Comparison of ENCODE assay signal across 8 cellular contexts in genomic region chr11:48001438-48002021, GRCh38. TPM values are rescaled to one million over a fixed set of nuclear protein-coding genes. Genes with fewer than 3 reads are reported as not detected.
DNase-seq lines count a peak whose midpoint lies in the region; ATAC-seq, FAIRE-seq and TF ChIP-seq lines count a peak whose summit lies in the region.

No MANE protein-coding gene starts in this region.

- no peak overlapping the region for H3K4me3 ChIP-seq in endothelial cell of umbilical vein (replicated peaks in 1 of 3; ENCODE audit: insufficient read depth in 1 of 3, low read depth in 1 of 3, low read length in 3 of 3)

- H3K27ac ChIP-seq in endothelial cell of umbilical vein (ENCODE audit: insufficient read depth, low read depth, low read length): no peak overlapping the region

- H3K27ac Mint-ChIP-seq in activated CD4-positive, alpha-beta T cell treated with anti-CD3 and anti-CD28 coated beads, Interleukin-2, amount 10 ng/mL, durations not matched to agents 24 days and 14 days: peak overlapping the region; percentile 99
- H3K27ac Mint-ChIP-seq in glutamatergic neuron (ENCODE audit: unreplicated experiment): no peak overlapping the region

- no TSS peak for BruUV-seq in endothelial cell of umbilical vein (replicated peaks; lab: Mats Ljungman, UMichigan)

- DNase-seq in activated gamma-delta T cell treated with Interleukin-2 at 50 U/mL for 16 hours: peak; percentile 83
- no peak for DNase-seq in activated gamma-delta T cell (lab: John Stamatoyannopoulos, UW)
- peak; percentile 96 for DNase-seq in activated CD4-positive, alpha-beta T cell treated with anti-CD3 and anti-CD28 coated beads, Interleukin-2, amount 10 ng/mL, durations not matched to agents 24 days and 14 days
- peak; percentile 25 for DNase-seq in endothelial cell of umbilical vein (ENCODE audit: low read depth, low spot score)
- peak in 2 of 3 donors; percentile 68 to 76 for DNase-seq in stimulated activated CD4-positive, alpha-beta T cell treated with anti-CD3 and anti-CD28 coated beads, Interleukin-12 subunit alpha, Interleukin-12 subunit beta, amount 100 ng/mL, for 48 hours (ENCODE audit: low read depth in 2 of 3, low spot score in 1 of 3)
- DNase-seq in glutamatergic neuron: no peak
- DNase-seq in HuH-7.5 (ENCODE audit: low spot score): no peak

- CTCF ChIA-PET in endothelial cell of umbilical vein (lab: Charles Lee): interaction anchor here (0.6 to 1.3 kb wide), 3 partner anchors 18 to 108 kb away, joined by 3 to 4 read pairs (median 3); no protein-coding TSS in a partner anchor

- no peaks in the 10 kb centered on the region for H3K27me3 Mint-ChIP-seq in activated CD4-positive, alpha-beta T cell treated with anti-CD3 and anti-CD28 coated beads, Interleukin-2, amount 10 ng/mL, durations not matched to agents 24 days and 14 days
- H3K27me3 Mint-ChIP-seq in glutamatergic neuron (ENCODE audit: unreplicated experiment): peaks cover 7% of the 10 kb centered on the region

- H3K4me1 ChIP-seq in endothelial cell of umbilical vein (ENCODE audit: control insufficient read depth, extremely low read depth, insufficient read depth, low read length): no peaks in the 10 kb centered on the region

- H4K20me1 ChIP-seq in endothelial cell of umbilical vein (replicated peaks; ENCODE audit: control insufficient read depth, extremely low read depth, insufficient read depth, low read length): no peaks in the 10 kb centered on the region

- TF ChIP-seq POLR2A in endothelial cell of umbilical vein (IDR thresholded peaks at IDR 0.05; ENCODE audit: low read depth, low read length): no peak

- peak; percentile 60 for ATAC-seq in HG03439 (IDR thresholded peaks at IDR 0.05; ENCODE audit: unreplicated experiment)

- H3K27me3 ChIP-seq in endothelial cell of umbilical vein (ENCODE audit: control insufficient read depth in 2 of 2, insufficient read depth in 2 of 2, low read length in 2 of 2): no peaks in the 10 kb centered on the region

- no peaks in the 10 kb centered on the region for H3K9me3 Mint-ChIP-seq in activated CD4-positive, alpha-beta T cell treated with anti-CD3 and anti-CD28 coated beads, Interleukin-2, amount 10 ng/mL, durations not matched to agents 24 days and 14 days
- peaks cover 2% of the 10 kb centered on the region for H3K9me3 Mint-ChIP-seq in glutamatergic neuron (ENCODE audit: unreplicated experiment)

- H2AFZ ChIP-seq in endothelial cell of umbilical vein (ENCODE audit: low read depth, low read length): no peak overlapping the region

- no peaks in the 10 kb centered on the region for H3K36me3 ChIP-seq in endothelial cell of umbilical vein (ENCODE audit: control insufficient read depth in 2 of 2, extremely low read depth in 1 of 2, insufficient read depth in 2 of 2, low read length in 2 of 2)

- no peaks in the 10 kb centered on the region for H3K79me2 ChIP-seq in endothelial cell of umbilical vein (ENCODE audit: control insufficient read depth, insufficient read depth, low read length)

- TF ChIP-seq CTCF in endothelial cell of umbilical vein (IDR thresholded peaks at IDR 0.05; ENCODE audit: extremely low read depth in 1 of 2, insufficient read depth in 1 of 2, low read depth in 1 of 2, low read length in 2 of 2) (no peak), glutamatergic neuron (IDR thresholded peaks at IDR 0.05; ENCODE audit: partially characterized antibody, unreplicated experiment) (no peak)

- intact Hi-C loops in activated CD4-positive, alpha-beta T cell treated with anti-CD3 and anti-CD28 coated beads, Interleukin-2, amount 10 ng/mL, durations not matched to agents 24 days and 14 days (cut with micrococcal nuclease): loop anchor here (1.0 to 10.0 kb wide), 7 partner anchors 8 to 337 kb away; partner anchors contain the start of gene FNBP4
- intact Hi-C loops in endothelial cell of umbilical vein (cut with micrococcal nuclease): no loop called here

- no peaks in the 10 kb centered on the region for H3K9me1 ChIP-seq in endothelial cell of umbilical vein (replicated peaks; ENCODE audit: control insufficient read depth, extremely low read depth, insufficient read depth, low read length)

- no peaks in the 10 kb centered on the region for H3K9me3 ChIP-seq in endothelial cell of umbilical vein (replicated peaks; ENCODE audit: control insufficient read depth, insufficient read depth, low read length)

- H3K4me1 Mint-ChIP-seq in activated CD4-positive, alpha-beta T cell treated with anti-CD3 and anti-CD28 coated beads, Interleukin-2, amount 10 ng/mL, durations not matched to agents 24 days and 14 days: peaks cover 77% of the 10 kb centered on the region
- peaks cover 8% of the 10 kb centered on the region for H3K4me1 Mint-ChIP-seq in glutamatergic neuron (ENCODE audit: low read depth, unreplicated experiment)

- no peak overlapping the region for H3K9ac ChIP-seq in endothelial cell of umbilical vein (replicated peaks; ENCODE audit: extremely low read depth, insufficient read depth, low read length)

- FAIRE-seq in endothelial cell of umbilical vein (lab: Jason Lieb, UNC): no peak

- POLR2A ChIA-PET in endothelial cell of umbilical vein (lab: Charles Lee): no interaction called here

- H3K4me2 ChIP-seq in endothelial cell of umbilical vein (ENCODE audit: insufficient read depth, low read length): no peak overlapping the region

- peak overlapping the region; percentile 75 for H3K4me3 Mint-ChIP-seq in activated CD4-positive, alpha-beta T cell treated with anti-CD3 and anti-CD28 coated beads, Interleukin-2, amount 10 ng/mL, durations not matched to agents 24 days and 14 days
- H3K4me3 Mint-ChIP-seq in glutamatergic neuron (ENCODE audit: unreplicated experiment): no peak overlapping the region

- H3K36me3 Mint-ChIP-seq in activated CD4-positive, alpha-beta T cell treated with anti-CD3 and anti-CD28 coated beads, Interleukin-2, amount 10 ng/mL, durations not matched to agents 24 days and 14 days (ENCODE audit: low read depth): peaks cover 26% of the 10 kb centered on the region
- H3K36me3 Mint-ChIP-seq in glutamatergic neuron (ENCODE audit: unreplicated experiment): no peaks in the 10 kb centered on the region

- dilution Hi-C loops in endothelial cell of umbilical vein (cut with MboI; ENCODE audit: extremely low pct_ligation_motif_present, low sequenced_read_pairs): no loop called here

TF ChIP-seq in endothelial cell of umbilical vein, 7 proteins besides CTCF, POLR2A, EP300 and RAD21:
- TF ChIP-seq GATA2 (IDR thresholded peaks at IDR 0.05; ENCODE audit: insufficient read depth, insufficient read length, low read depth, low read length): no peak
- TF ChIP-seq FOS (IDR thresholded peaks at IDR 0.05; ENCODE audit: borderline replicate concordance, insufficient read depth, low read length): no peak
- no peak for TF ChIP-seq MAX (IDR thresholded peaks at IDR 0.05; ENCODE audit: insufficient read depth, insufficient read length)
TF ChIP-seq in endothelial cell of umbilical vein: peak in this region for 0.

RNA-seq across cellular contexts. Expression of gene PTPRJ, which starts 21.2 kb away (rescaled TPM):
- 51.3 and 52.2 TPM in 2 replicates for total RNA-seq in activated CD4-positive, alpha-beta T cell treated with anti-CD3 and anti-CD28 coated beads, Interleukin-2, amount 10 ng/mL, durations not matched to agents 24 days and 14 days
- total RNA-seq in endothelial cell of umbilical vein (7.7 and 8.8 TPM in 2 replicates), glutamatergic neuron (ENCODE audit: unreplicated experiment) (2.4 TPM)
- 2.3 and 3.1 TPM in 2 replicates for polyA plus RNA-seq in endothelial cell of umbilical vein
- 3.2 and 3.4 TPM in 2 replicates for polyA plus RNA-seq in endothelial cell of umbilical vein (2011; cell fraction: cytosol; rRNA removed)
- polyA plus RNA-seq in endothelial cell of umbilical vein (2011; cell fraction: nucleus; rRNA removed): 5.8 and 6.2 TPM in 2 replicates
- 8.9 and 9.5 TPM in 2 replicates for polyA plus RNA-seq in endothelial cell of umbilical vein (2012)
- polyA minus RNA-seq in endothelial cell of umbilical vein: 7.1 and 10.1 TPM in 2 replicates
- polyA minus RNA-seq in endothelial cell of umbilical vein (2011; cell fraction: cytosol; rRNA and poly(A)+ RNA removed): 14.0 TPM
- 5.7 and 6.3 TPM in 2 replicates for polyA minus RNA-seq in endothelial cell of umbilical vein (2011; cell fraction: nucleus; rRNA and poly(A)+ RNA removed)

Comparison
In these comparisons a context has a peak if more than half of its experiments do, and no peak if none do; other contexts are left out.
1. DNase-seq: peak in activated gamma-delta T cell treated with Interleukin-2 at 50 U/mL for 16 hours (single experiment), activated CD4-positive, alpha-beta T cell treated with anti-CD3 and anti-CD28 coated beads, Interleukin-2, amount 10 ng/mL, durations not matched to agents 24 days and 14 days (single experiment), endothelial cell of umbilical vein (single experiment) and stimulated activated CD4-positive, alpha-beta T cell treated with anti-CD3 and anti-CD28 coated beads, Interleukin-12 subunit alpha, Interleukin-12 subunit beta, amount 100 ng/mL, for 48 hours (2 of 3); none in activated gamma-delta T cell (single experiment), glutamatergic neuron (single experiment) and HuH-7.5 (single experiment).